In the genomic region with DNA sequence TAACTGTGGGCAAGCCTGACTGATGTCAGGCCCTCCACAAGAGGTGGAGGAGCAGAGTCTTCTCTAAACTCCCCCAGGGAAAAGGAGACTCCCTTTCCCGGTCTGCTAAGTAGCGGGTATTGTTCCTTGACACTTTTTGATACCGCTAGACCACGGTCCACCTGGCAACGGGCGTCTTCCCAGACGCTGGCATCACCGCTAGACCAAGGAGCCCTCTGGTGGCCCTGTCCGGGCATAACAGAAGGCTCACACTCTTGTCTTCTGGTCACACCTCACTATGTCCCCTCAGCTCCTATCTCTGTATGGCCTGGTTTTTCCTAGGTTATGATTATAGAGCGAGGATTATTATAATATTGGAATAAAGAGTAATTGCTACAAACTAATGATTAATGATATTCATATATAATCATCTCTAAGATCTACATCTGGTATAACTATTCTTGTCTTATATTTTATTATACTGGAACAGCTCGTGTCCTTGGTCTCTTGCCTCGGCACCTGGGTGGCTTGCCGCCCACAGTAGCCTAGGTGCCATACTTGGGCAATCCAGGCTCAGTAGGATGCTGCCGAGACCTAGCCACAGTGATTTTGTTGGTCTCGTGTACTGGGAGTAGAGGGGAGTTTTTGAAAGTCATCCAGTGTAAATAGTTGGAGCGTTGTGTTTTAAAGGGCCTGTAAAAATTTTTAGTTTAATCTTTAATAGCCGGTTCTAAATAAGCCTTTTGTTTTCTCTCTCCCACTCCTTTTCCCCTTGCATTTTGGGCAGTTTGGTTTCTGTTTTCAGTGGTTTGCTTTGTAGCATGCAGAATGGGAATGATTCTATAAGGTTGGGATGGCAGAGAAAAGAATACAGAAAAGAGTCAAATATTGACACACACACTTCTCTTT, we compare ENCODE assay signal across 8 cellular contexts.
A peak's percentile ranks its signal among the peaks of the same experiment; 100 is the strongest.
DNase-seq lines count a peak whose midpoint lies in the region; ATAC-seq, FAIRE-seq and TF ChIP-seq lines count a peak whose summit lies in the region.
"Not testable (repeated sequence)": the region's sequence is repeated elsewhere in the genome, so short reads cannot be mapped to it uniquely, and the experiment has no call there.

No MANE protein-coding gene starts in this region.

- DNase-seq in Calu3 (peak; percentile 68), left lung (peak in 1 of 2 donors; percentile 46), pancreas (peak; percentile 45 to 82 (median 68)), upper lobe of left lung (peak in 1 of 2 donors; percentile 27)
- not testable (repeated sequence) for DNase-seq in SK-N-SH; GM12878 (ENCODE audit: low read depth, low spot score); fibroblast of lung (ENCODE audit: low read depth in 2 of 2)

- TF ChIP-seq POLR2A in GM12878 (IDR thresholded peaks at IDR 0.05; ENCODE audit: low read depth, low read length); upper lobe of left lung (IDR thresholded peaks at IDR 0.05): not testable (repeated sequence)

- TF ChIP-seq CTCF in Calu3 (IDR thresholded peaks at IDR 0.05; ENCODE audit: unreplicated experiment) (peak; percentile 71), LNCAP (IDR thresholded peaks at IDR 0.05) (peak; percentile 56; the same call in 1 of the 2 replicates), SK-N-SH (IDR thresholded peaks at IDR 0.05) (peak; percentile 45), GM12878 (IDR thresholded peaks at IDR 0.05 in 2 of 3, conservative IDR thresholded peaks at IDR 0.05 in 1 of 3; ENCODE audit: control insufficient read depth in 2 of 3, extremely low read depth in 1 of 3, insufficient read depth in 1 of 3, low read depth in 3 of 3, low read length in 3 of 3) (peak in 1 of 3 experiments; percentile 12; a peak in 1 of 6 replicates), fibroblast of lung (conservative IDR thresholded peaks at IDR 0.05 in 1 of 2, IDR thresholded peaks at IDR 0.05 in 1 of 2; ENCODE audit: low read depth in 1 of 2, low read length in 2 of 2) (peak; percentile 6 to 10), left lung (IDR thresholded peaks at IDR 0.05) (peak; percentile 50), pancreas (IDR thresholded peaks at IDR 0.05) (peak; percentile 17 to 51 (median 46)), upper lobe of left lung (IDR thresholded peaks at IDR 0.05) (peak; percentile 33 to 58 (median 50))

- not testable (repeated sequence) for H2AFZ ChIP-seq in SK-N-SH (ENCODE audit: low read depth); GM12878 (ENCODE audit: control insufficient read depth, low read depth, low read length); fibroblast of lung (ENCODE audit: low read length)

- H3K9me3 Mint-ChIP-seq in Calu3 (ENCODE audit: low read depth, unreplicated experiment) = not testable (repeated sequence)

- CTCF ChIA-PET in Calu3 (lab: Charles Lee) = interaction anchor here (0.6 to 1.3 kb wide), 5 partner anchors 44 to 1491 kb away, joined by 3 to 5 read pairs (median 3); no protein-coding TSS in a partner anchor
- CTCF ChIA-PET in SK-N-SH (lab: Yijun Ruan, JAX) = interaction anchor here (0.8 to 1.7 kb wide), 6 partner anchors 8 to 438 kb away, joined by 3 to 4 read pairs (median 3); no protein-coding TSS in a partner anchor
- CTCF ChIA-PET in GM12878 (lab: Yijun Ruan, JAX) = interaction anchor here (0.7 to 5.3 kb wide), 6 partner anchors 10 to 672 kb away, joined by 3 to 37 read pairs (median 4); no protein-coding TSS in a partner anchor

- not testable (repeated sequence) for TF ChIP-seq RAD21 in SK-N-SH (IDR thresholded peaks at IDR 0.05; ENCODE audit: low read length); GM12878 (IDR thresholded peaks at IDR 0.05; ENCODE audit: insufficient read depth, low read depth, low read length)

- H3K9me2 ChIP-seq in SK-N-SH = not testable (repeated sequence)

- H3K4me2 ChIP-seq in SK-N-SH; GM12878 (ENCODE audit: control insufficient read depth, insufficient read depth); fibroblast of lung (ENCODE audit: extremely low read depth, insufficient read depth, low read length): not testable (repeated sequence)

- H3K9ac ChIP-seq in SK-N-SH; GM12878 (ENCODE audit: control insufficient read depth, insufficient read depth, low read length); fibroblast of lung (ENCODE audit: insufficient read depth, low read length): not testable (repeated sequence)

- POLR2A ChIA-PET in SK-N-SH (lab: Yijun Ruan, JAX); GM12878 (lab: Charles Lee): not testable (repeated sequence)

- H3K4me1 Mint-ChIP-seq in Calu3 (ENCODE audit: low read depth, unreplicated experiment) = peaks cover 43% of the 10 kb centered on the region

- H3K27me3 ChIP-seq in SK-N-SH (ENCODE audit: insufficient read depth); GM12878 (replicated peaks in 1 of 2; ENCODE audit: control insufficient read depth in 2 of 2, insufficient read depth in 2 of 2, low read length in 1 of 2); fibroblast of lung (ENCODE audit: control insufficient read depth, insufficient read depth, low read length); left lung; pancreas; upper lobe of left lung: not testable (repeated sequence)

- 85% methylated on average over 17 of the region's 17 CpGs for WGBS in SK-N-SH (ENCODE audit: low lambda C conversion rate)
- WGBS in GM12878 (ENCODE audit: insufficient coverage, insufficient replicate concordance, low lambda C conversion rate, missing lambda C conversion rate) = 38% methylated on average over 17 of the region's 17 CpGs
- WGBS in pancreas, 2 donors = 14 to 17% methylated on average over 15 to 16 of the region's 17 CpGs
- WGBS in upper lobe of left lung, 2 donors = 47 to 61% methylated on average over 17 of the region's 17 CpGs

- H3K4me1 ChIP-seq in SK-N-SH (ENCODE audit: control insufficient read depth in 1 of 2, insufficient read depth in 2 of 2, low read depth in 1 of 2, low read length in 1 of 2); GM12878 (ENCODE audit: control insufficient read depth, insufficient read depth, low read length); fibroblast of lung (ENCODE audit: control insufficient read depth, extremely low read depth, insufficient read depth, low read length): not testable (repeated sequence)
- peaks cover 0 to 14% of the 10 kb centered on the region in 2 donors for H3K4me1 ChIP-seq in left lung
- H3K4me1 ChIP-seq in pancreas = peaks cover 0 to 20% (median 17%) of the 10 kb centered on the region in 3 donors
- peaks cover 0 to 12% (median 7%) of the 10 kb centered on the region in 4 donors for H3K4me1 ChIP-seq in upper lobe of left lung

- not testable (repeated sequence) for H4K20me1 ChIP-seq in SK-N-SH (ENCODE audit: insufficient read depth); GM12878 (ENCODE audit: control insufficient read depth, insufficient read depth); fibroblast of lung (ENCODE audit: control insufficient read depth, extremely low read depth, insufficient read depth, low read length)

- not testable (repeated sequence) for TF ChIP-seq EP300 in SK-N-SH (IDR thresholded peaks at IDR 0.05; ENCODE audit: borderline replicate concordance in 1 of 2, low read depth in 1 of 2, low read length in 1 of 2); GM12878 (IDR thresholded peaks at IDR 0.05; ENCODE audit: borderline replicate concordance in 1 of 2, control insufficient read depth in 1 of 2, low read depth in 2 of 2, low read length in 2 of 2); upper lobe of left lung (IDR thresholded peaks at IDR 0.05)

- in situ Hi-C loops in GM12878 (cut with MboI) = not testable (repeated sequence)

- peaks cover 10% of the 10 kb centered on the region for H3F3A ChIP-seq in SK-N-SH (replicated peaks; ENCODE audit: insufficient read depth)

- H3K36me3 Mint-ChIP-seq in Calu3 (ENCODE audit: insufficient read depth, unreplicated experiment) = not testable (repeated sequence)

- H3K9me3 ChIP-seq in SK-N-SH; GM12878 (replicated peaks; ENCODE audit: control insufficient read depth, insufficient read depth, low read length); fibroblast of lung (ENCODE audit: control insufficient read depth, insufficient read depth, low read depth, low read length); left lung; pancreas; upper lobe of left lung: not testable (repeated sequence)

- SMC1A ChIA-PET in GM12878 (lab: Charles Lee; ENCODE audit: uncharacterized antibody, unreplicated experiment) = interaction anchor here (1.0 to 1.7 kb wide), 4 partner anchors 10 to 43 kb away, joined by 3 to 6 read pairs (median 4); no protein-coding TSS in a partner anchor

- peak overlapping the region; percentile 57 for H3K27ac Mint-ChIP-seq in Calu3 (ENCODE audit: unreplicated experiment)

- H3K79me2 ChIP-seq in SK-N-SH (ENCODE audit: insufficient read depth); GM12878 (ENCODE audit: control insufficient read depth, insufficient read depth, low read length); fibroblast of lung (ENCODE audit: control insufficient read depth, insufficient read depth, low read length): not testable (repeated sequence)

- ATAC-seq in GM12878; upper lobe of left lung (ENCODE audit: low FRiP score in 2 of 2): not testable (repeated sequence)
- peak; percentile 67 for ATAC-seq in left lung
- ATAC-seq in pancreas = peak; percentile 54 to 76 (median 66)

- RAD21 ChIA-PET in GM12878 (lab: Charles Lee; ENCODE audit: unreplicated experiment) = interaction anchor here (0.9 to 2.0 kb wide), 3 partner anchors 39 to 45 kb away, joined by 3 to 5 read pairs (median 4); no protein-coding TSS in a partner anchor

- peaks cover 3 to 11% of the 10 kb centered on the region in 2 experiments for H3K36me3 ChIP-seq in SK-N-SH (replicated peaks in 1 of 2; ENCODE audit: control insufficient read depth in 1 of 2, insufficient read depth in 2 of 2, low read length in 1 of 2)
- not testable (repeated sequence) for H3K36me3 ChIP-seq in GM12878 (ENCODE audit: control insufficient read depth in 2 of 2, insufficient read depth in 2 of 2, low read length in 1 of 2); fibroblast of lung (ENCODE audit: control insufficient read depth, insufficient read depth, low read length); left lung; pancreas; upper lobe of left lung

- not testable (repeated sequence) for H3K27ac ChIP-seq in SK-N-SH (ENCODE audit: low read depth in 2 of 2, low read length in 1 of 2); GM12878 (ENCODE audit: control insufficient read depth, insufficient read depth); fibroblast of lung (ENCODE audit: insufficient read depth, low read length)
- H3K27ac ChIP-seq in left lung (peak overlapping the region in 1 of 2 donors; percentile 28), pancreas (peak overlapping the region in 2 of 4 donors; percentile 25 to 63), upper lobe of left lung (peak overlapping the region in 1 of 4 donors; percentile 64)

- peak overlapping the region; percentile 8 for H3K4me3 Mint-ChIP-seq in Calu3 (ENCODE audit: low read depth, unreplicated experiment)

- intact Hi-C loops in Calu3 (cut with micrococcal nuclease; ENCODE audit: unreplicated experiment) (loop anchor here (2.0 kb wide), 1 partner anchor 45 kb away; no protein-coding TSS in a partner anchor), GM12878 (cut with micrococcal nuclease; ENCODE audit: unreplicated experiment) (loop anchor here (2.0 kb wide), 1 partner anchor 43 kb away; no protein-coding TSS in a partner anchor)
- intact Hi-C loops in left lung (cut with DNase I); pancreas (cut with DNase I): not testable (repeated sequence)

- not testable (repeated sequence) for FAIRE-seq in GM12878 (lab: Jason Lieb, UNC); pancreas (lab: Jason Lieb, UNC)

- not testable (repeated sequence) for H3K27me3 Mint-ChIP-seq in Calu3 (ENCODE audit: unreplicated experiment)

- not testable (repeated sequence) for BruUV-seq in Calu3 (replicated peaks; lab: Mats Ljungman, UMichigan); GM12878 (replicated peaks; lab: Mats Ljungman, UMichigan)

- not testable (repeated sequence) for H3K4me3 ChIP-seq in SK-N-SH (ENCODE audit: low read depth in 2 of 2, low read length in 1 of 2); GM12878; fibroblast of lung (replicated peaks in 1 of 4; ENCODE audit: control extremely low read depth in 1 of 4, insufficient read depth in 1 of 4, low read depth in 3 of 4, low read length in 4 of 4); left lung; pancreas; upper lobe of left lung
